In the genomic region with DNA sequence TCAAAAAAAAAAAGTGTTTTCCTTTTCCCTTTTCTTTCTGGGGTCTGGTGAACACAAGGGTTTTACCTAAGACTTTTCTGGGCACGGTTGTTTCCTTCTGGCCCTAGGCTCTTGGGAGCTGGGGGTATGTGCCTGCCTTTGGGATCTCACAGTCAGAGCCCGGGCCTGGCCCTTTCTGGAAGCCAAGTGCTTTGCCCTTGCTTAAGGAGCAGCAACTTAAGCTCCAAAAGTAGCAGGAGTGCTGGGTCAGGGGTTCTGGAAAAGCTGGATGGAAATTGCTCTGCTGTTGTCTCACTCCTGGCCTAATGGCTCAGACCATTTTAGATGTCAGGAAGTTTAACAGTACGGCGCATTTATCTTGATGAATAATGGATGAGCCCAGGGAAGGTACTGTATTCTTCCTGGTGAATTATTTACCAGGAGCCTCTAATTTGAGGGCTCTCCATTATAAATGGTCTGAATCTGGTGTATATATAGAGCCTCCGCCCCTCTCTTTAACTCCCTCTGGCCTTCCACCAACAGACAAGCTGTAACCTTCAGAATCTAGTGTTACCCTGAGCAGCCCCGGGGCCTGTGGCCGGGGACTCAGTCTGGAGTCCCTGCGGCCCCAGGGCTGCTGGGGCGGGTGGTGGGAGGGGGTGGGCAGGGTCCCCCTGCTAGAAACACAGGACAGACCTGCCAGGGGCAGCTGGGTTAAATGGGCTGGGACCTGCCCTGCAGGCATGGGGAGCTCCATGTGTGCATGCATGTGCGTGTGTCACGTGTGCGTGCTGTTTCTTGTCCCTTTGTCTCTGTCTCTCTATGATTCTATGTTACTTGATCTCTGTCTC, we compare ENCODE assay signal across 1 cellular context.
TF ChIP-seq lines count a peak whose summit lies in the region.

No MANE protein-coding gene starts in this region.

TF ChIP-seq in K562, 482 proteins besides CTCF, POLR2A, EP300 and RAD21 (continues in another document):
- TF ChIP-seq CREB5 (CRISPR knock-in tag; IDR thresholded peaks at IDR 0.05): no peak
- no peak for TF ChIP-seq ELF2 (CRISPR knock-in tag; IDR thresholded peaks at IDR 0.05)
- no peak for TF ChIP-seq E2F8 (IDR thresholded peaks at IDR 0.05; ENCODE audit: low read depth, partially characterized antibody)
- no peak for TF ChIP-seq SAFB (IDR thresholded peaks at IDR 0.05; ENCODE audit: borderline replicate concordance, low read depth, low read length)
- no peak for TF ChIP-seq FOXM1 (IDR thresholded peaks at IDR 0.05; ENCODE audit: low read depth)
- TF ChIP-seq FOXM1 (CRISPR knock-in tag; IDR thresholded peaks at IDR 0.05; ENCODE audit: low read depth): no peak
- no peak for TF ChIP-seq ETV1 (tag; conservative IDR thresholded peaks at IDR 0.05; ENCODE audit: low read depth)
- no peak for TF ChIP-seq TFAM (CRISPR knock-in tag; conservative IDR thresholded peaks at IDR 0.05)
- TF ChIP-seq SOX6 (IDR thresholded peaks at IDR 0.05): no peak
- TF ChIP-seq, protein P1, sequence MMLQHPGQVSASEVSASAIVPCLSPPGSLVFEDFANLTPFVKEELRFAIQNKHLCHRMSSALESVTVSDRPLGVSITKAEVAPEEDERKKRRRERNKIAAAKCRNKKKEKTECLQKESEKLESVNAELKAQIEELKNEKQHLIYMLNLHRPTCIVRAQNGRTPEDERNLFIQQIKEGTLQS (IDR thresholded peaks at IDR 0.05): no peak
- TF ChIP-seq, protein P1 (CRISPR knock-in tag; conservative IDR thresholded peaks at IDR 0.05): no peak
- no peak for TF ChIP-seq ARNT (IDR thresholded peaks at IDR 0.05)
- 0 out of 2 replicates have a peak, but pooled peaks have one; percentile 4 for TF ChIP-seq ZNF766 (CRISPR knock-in tag; conservative IDR thresholded peaks at IDR 0.05)
- no peak for TF ChIP-seq MEF2A (IDR thresholded peaks at IDR 0.05; ENCODE audit: control insufficient read depth, low read depth, low read length)
- no peak for TF ChIP-seq GTF2F1 (IDR thresholded peaks at IDR 0.05; ENCODE audit: low read depth, low read length)
- no peak for TF ChIP-seq MYNN (IDR thresholded peaks at IDR 0.05)
- TF ChIP-seq MYNN (CRISPR knock-in tag; IDR thresholded peaks at IDR 0.05): no peak
- no peak for TF ChIP-seq MLX (CRISPR knock-in tag; conservative IDR thresholded peaks at IDR 0.05)
- TF ChIP-seq SMARCA5 (IDR thresholded peaks at IDR 0.05): no peak
- no peak for TF ChIP-seq NFIX (CRISPR knock-in tag; IDR thresholded peaks at IDR 0.05; ENCODE audit: low read depth)
- TF ChIP-seq, protein P2, sequence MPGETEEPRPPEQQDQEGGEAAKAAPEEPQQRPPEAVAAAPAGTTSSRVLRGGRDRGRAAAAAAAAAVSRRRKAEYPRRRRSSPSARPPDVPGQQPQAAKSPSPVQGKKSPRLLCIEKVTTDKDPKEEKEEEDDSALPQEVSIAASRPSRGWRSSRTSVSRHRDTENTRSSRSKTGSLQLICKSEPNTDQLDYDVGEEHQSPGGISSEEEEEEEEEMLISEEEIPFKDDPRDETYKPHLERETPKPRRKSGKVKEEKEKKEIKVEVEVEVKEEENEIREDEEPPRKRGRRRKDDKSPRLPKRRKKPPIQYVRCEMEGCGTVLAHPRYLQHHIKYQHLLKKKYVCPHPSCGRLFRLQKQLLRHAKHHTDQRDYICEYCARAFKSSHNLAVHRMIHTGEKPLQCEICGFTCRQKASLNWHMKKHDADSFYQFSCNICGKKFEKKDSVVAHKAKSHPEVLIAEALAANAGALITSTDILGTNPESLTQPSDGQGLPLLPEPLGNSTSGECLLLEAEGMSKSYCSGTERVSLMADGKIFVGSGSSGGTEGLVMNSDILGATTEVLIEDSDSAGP (CRISPR knock-in tag; IDR thresholded peaks at IDR 0.05): no peak
- no peak for TF ChIP-seq KLF13 (tag; IDR thresholded peaks at IDR 0.05; ENCODE audit: borderline replicate concordance, low read depth)
- no peak for TF ChIP-seq IRF2 (CRISPR knock-in tag; IDR thresholded peaks at IDR 0.05)
- no peak for TF ChIP-seq BMI1 (IDR thresholded peaks at IDR 0.05; ENCODE audit: low read length)
- TF ChIP-seq, protein P3, sequence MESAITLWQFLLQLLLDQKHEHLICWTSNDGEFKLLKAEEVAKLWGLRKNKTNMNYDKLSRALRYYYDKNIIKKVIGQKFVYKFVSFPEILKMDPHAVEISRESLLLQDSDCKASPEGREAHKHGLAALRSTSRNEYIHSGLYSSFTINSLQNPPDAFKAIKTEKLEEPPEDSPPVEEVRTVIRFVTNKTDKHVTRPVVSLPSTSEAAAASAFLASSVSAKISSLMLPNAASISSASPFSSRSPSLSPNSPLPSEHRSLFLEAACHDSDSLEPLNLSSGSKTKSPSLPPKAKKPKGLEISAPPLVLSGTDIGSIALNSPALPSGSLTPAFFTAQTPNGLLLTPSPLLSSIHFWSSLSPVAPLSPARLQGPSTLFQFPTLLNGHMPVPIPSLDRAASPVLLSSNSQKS (CRISPR knock-in tag; IDR thresholded peaks at IDR 0.05): no peak
- 0 out of 2 replicates have a peak, but pooled peaks have one; percentile 20 for TF ChIP-seq MBD2 (IDR thresholded peaks at IDR 0.05; ENCODE audit: borderline replicate concordance, low read depth)
- TF ChIP-seq RBM34 (IDR thresholded peaks at IDR 0.05; ENCODE audit: borderline replicate concordance, insufficient read depth, low read length): no peak
- no peak for TF ChIP-seq ZNF830 (CRISPR knock-in tag; IDR thresholded peaks at IDR 0.05)
- TF ChIP-seq CXXC5 (CRISPR knock-in tag; IDR thresholded peaks at IDR 0.05): 0 out of 2 replicates have a peak, but pooled peaks have one; percentile 10
- TF ChIP-seq PTBP1 (IDR thresholded peaks at IDR 0.05; ENCODE audit: low read depth, low read length): no peak
- TF ChIP-seq MAFF (IDR thresholded peaks at IDR 0.05; ENCODE audit: low read length): no peak
- TF ChIP-seq SETDB1 (IDR thresholded peaks at IDR 0.05; ENCODE audit: low read length): no peak
- TF ChIP-seq, protein P4, sequence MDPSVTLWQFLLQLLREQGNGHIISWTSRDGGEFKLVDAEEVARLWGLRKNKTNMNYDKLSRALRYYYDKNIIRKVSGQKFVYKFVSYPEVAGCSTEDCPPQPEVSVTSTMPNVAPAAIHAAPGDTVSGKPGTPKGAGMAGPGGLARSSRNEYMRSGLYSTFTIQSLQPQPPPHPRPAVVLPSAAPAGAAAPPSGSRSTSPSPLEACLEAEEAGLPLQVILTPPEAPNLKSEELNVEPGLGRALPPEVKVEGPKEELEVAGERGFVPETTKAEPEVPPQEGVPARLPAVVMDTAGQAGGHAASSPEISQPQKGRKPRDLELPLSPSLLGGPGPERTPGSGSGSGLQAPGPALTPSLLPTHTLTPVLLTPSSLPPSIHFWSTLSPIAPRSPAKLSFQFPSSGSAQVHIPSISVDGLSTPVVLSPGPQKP (CRISPR knock-in tag; IDR thresholded peaks at IDR 0.05): no peak
- TF ChIP-seq NR4A1 (CRISPR knock-in tag; IDR thresholded peaks at IDR 0.05): no peak
- peak; percentile 13; the same call in 1 of the 2 replicates for TF ChIP-seq NR4A1 (tag; IDR thresholded peaks at IDR 0.05)
- no peak for TF ChIP-seq SRSF7 (optimal IDR thresholded peaks at IDR 0.05; ENCODE audit: low read depth, low read length)
- TF ChIP-seq FOXP1 (CRISPR knock-in tag; IDR thresholded peaks at IDR 0.05): no peak
- TF ChIP-seq, protein P5, sequence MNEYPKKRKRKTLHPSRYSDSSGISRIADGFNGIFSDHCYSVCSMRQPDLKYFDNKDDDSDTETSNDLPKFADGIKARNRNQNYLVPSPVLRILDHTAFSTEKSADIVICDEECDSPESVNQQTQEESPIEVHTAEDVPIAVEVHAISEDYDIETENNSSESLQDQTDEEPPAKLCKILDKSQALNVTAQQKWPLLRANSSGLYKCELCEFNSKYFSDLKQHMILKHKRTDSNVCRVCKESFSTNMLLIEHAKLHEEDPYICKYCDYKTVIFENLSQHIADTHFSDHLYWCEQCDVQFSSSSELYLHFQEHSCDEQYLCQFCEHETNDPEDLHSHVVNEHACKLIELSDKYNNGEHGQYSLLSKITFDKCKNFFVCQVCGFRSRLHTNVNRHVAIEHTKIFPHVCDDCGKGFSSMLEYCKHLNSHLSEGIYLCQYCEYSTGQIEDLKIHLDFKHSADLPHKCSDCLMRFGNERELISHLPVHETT (CRISPR knock-in tag; conservative IDR thresholded peaks at IDR 0.05 in 1 of 2, IDR thresholded peaks at IDR 0.05 in 1 of 2): no peak
- TF ChIP-seq RBFOX2 (IDR thresholded peaks at IDR 0.05; ENCODE audit: low read depth, low read length): 0 out of 2 replicates have a peak, but pooled peaks have one; percentile 37
- no peak for TF ChIP-seq PML (IDR thresholded peaks at IDR 0.05; ENCODE audit: low read length)
- TF ChIP-seq MXI1 (IDR thresholded peaks at IDR 0.05; ENCODE audit: low read depth, low read length): no peak
- 0 out of 2 replicates have a peak, but pooled peaks have one; percentile 45 for TF ChIP-seq DMBX1 (CRISPR knock-in tag; IDR thresholded peaks at IDR 0.05; ENCODE audit: borderline replicate concordance)
- no peak for TF ChIP-seq FOXJ2 (tag; IDR thresholded peaks at IDR 0.05)
- TF ChIP-seq ZNF197 (CRISPR knock-in tag; IDR thresholded peaks at IDR 0.05; ENCODE audit: low read depth): peak; percentile 25; the same call in 1 of the 2 replicates
- no peak for TF ChIP-seq CBX2 (IDR thresholded peaks at IDR 0.05; ENCODE audit: insufficient read depth, low read length, poor library complexity, severe bottlenecking)
- no peak for TF ChIP-seq CHD4 (IDR thresholded peaks at IDR 0.05; ENCODE audit: insufficient read depth, insufficient replicate concordance, low read depth, low read length, poor library complexity, severe bottlenecking)
- TF ChIP-seq SIX5 (IDR thresholded peaks at IDR 0.05; ENCODE audit: borderline replicate concordance in 1 of 2, insufficient read depth in 1 of 2, low read depth in 1 of 2, low read length in 2 of 2): no peak
- 0 out of 2 replicates have a peak, but pooled peaks have one; percentile 14 for TF ChIP-seq ZBTB1 (CRISPR knock-in tag; IDR thresholded peaks at IDR 0.05; ENCODE audit: borderline replicate concordance, low read depth)
- TF ChIP-seq E2F5 (CRISPR knock-in tag; IDR thresholded peaks at IDR 0.05): no peak
- TF ChIP-seq GABPB2 (CRISPR knock-in tag; conservative IDR thresholded peaks at IDR 0.05): no peak
- TF ChIP-seq PKNOX1 (IDR thresholded peaks at IDR 0.05): no peak
- no peak for TF ChIP-seq NUFIP1 (IDR thresholded peaks at IDR 0.05; ENCODE audit: partially characterized antibody)
- TF ChIP-seq CSDE1 (IDR thresholded peaks at IDR 0.05): no peak
- TF ChIP-seq PTTG1 (tag; IDR thresholded peaks at IDR 0.05; ENCODE audit: low read depth): 0 out of 2 replicates have a peak, but pooled peaks have one; percentile 15
